In the genomic region with DNA sequence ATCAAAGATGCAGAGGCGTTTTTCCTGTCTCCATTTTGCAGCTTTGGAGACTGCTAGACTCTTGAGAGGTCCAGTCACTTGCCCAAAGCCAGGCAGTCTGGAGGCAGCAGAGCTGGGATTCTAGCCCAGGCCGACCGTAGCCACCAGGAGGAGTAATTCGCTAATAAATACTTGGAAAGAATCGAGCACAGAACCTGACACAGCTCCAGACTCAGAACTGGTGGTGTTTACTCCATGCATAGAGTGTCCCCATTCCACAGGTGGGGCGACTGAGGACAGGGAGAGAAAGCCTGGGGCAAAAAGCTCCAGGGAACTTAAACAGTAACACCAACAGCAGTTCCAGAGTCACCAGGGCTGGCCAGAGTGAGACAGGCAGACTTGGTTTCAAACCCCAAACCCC, we compare ENCODE assay signal across 1 cellular context.
TF ChIP-seq lines count a peak whose summit lies in the region.

No MANE protein-coding gene starts in this region.

TF ChIP-seq in HepG2, 621 proteins besides CTCF, POLR2A, EP300 and RAD21:
- TF ChIP-seq SMC3 (IDR thresholded peaks at IDR 0.05; ENCODE audit: low read length) = peak; percentile 19; the same call in 1 of the 2 replicates
- no peak for TF ChIP-seq ISX (CRISPR knock-in tag; conservative IDR thresholded peaks at IDR 0.05)
- TF ChIP-seq STAG1 (CRISPR knock-in tag; IDR thresholded peaks at IDR 0.05) = peak; percentile 40
- peak; percentile 95 for TF ChIP-seq ZNF629 (CRISPR knock-in tag; conservative IDR thresholded peaks at IDR 0.05)
- TF ChIP-seq, protein P1, sequence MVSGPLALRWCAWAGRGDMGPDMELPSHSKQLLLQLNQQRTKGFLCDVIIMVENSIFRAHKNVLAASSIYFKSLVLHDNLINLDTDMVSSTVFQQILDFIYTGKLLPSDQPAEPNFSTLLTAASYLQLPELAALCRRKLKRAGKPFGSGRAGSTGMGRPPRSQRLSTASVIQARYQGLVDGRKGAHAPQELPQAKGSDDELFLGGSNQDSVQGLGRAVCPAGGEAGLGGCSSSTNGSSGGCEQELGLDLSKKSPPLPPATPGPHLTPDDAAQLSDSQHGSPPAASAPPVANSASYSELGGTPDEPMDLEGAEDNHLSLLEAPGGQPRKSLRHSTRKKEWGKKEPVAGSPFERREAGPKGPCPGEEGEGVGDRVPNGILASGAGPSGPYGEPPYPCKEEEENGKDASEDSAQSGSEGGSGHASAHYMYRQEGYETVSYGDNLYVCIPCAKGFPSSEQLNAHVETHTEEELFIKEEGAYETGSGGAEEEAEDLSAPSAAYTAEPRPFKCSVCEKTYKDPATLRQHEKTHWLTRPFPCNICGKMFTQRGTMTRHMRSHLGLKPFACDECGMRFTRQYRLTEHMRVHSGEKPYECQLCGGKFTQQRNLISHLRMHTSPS (CRISPR knock-in tag; IDR thresholded peaks at IDR 0.05; ENCODE audit: low read depth) = no peak
- TF ChIP-seq KDM1A (CRISPR knock-in tag; IDR thresholded peaks at IDR 0.05) = 0 out of 2 replicates have a peak, but pooled peaks have one; percentile 64
- TF ChIP-seq, protein P2, sequence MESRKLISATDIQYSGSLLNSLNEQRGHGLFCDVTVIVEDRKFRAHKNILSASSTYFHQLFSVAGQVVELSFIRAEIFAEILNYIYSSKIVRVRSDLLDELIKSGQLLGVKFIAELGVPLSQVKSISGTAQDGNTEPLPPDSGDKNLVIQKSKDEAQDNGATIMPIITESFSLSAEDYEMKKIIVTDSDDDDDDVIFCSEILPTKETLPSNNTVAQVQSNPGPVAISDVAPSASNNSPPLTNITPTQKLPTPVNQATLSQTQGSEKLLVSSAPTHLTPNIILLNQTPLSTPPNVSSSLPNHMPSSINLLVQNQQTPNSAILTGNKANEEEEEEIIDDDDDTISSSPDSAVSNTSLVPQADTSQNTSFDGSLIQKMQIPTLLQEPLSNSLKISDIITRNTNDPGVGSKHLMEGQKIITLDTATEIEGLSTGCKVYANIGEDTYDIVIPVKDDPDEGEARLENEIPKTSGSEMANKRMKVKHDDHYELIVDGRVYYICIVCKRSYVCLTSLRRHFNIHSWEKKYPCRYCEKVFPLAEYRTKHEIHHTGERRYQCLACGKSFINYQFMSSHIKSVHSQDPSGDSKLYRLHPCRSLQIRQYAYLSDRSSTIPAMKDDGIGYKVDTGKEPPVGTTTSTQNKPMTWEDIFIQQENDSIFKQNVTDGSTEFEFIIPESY (CRISPR knock-in tag; IDR thresholded peaks at IDR 0.05) = peak; percentile 55; the same call in 1 of the 2 replicates
- peak; percentile 56 for TF ChIP-seq ZMYM3 (CRISPR knock-in tag; IDR thresholded peaks at IDR 0.05)
- TF ChIP-seq, protein P3, sequence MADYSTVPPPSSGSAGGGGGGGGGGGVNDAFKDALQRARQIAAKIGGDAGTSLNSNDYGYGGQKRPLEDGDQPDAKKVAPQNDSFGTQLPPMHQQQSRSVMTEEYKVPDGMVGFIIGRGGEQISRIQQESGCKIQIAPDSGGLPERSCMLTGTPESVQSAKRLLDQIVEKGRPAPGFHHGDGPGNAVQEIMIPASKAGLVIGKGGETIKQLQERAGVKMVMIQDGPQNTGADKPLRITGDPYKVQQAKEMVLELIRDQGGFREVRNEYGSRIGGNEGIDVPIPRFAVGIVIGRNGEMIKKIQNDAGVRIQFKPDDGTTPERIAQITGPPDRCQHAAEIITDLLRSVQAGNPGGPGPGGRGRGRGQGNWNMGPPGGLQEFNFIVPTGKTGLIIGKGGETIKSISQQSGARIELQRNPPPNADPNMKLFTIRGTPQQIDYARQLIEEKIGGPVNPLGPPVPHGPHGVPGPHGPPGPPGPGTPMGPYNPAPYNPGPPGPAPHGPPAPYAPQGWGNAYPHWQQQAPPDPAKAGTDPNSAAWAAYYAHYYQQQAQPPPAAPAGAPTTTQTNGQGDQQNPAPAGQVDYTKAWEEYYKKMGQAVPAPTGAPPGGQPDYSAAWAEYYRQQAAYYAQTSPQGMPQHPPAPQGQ (CRISPR knock-in tag; IDR thresholded peaks at IDR 0.05; ENCODE audit: borderline replicate concordance) = no peak
- 0 out of 2 replicates have a peak, but pooled peaks have one; percentile 11 for TF ChIP-seq SALL1 (CRISPR knock-in tag; IDR thresholded peaks at IDR 0.05)
